In genomic region chr21:44334637-44335030, GRCh38 we compare ENCODE assay signal across 18 cellular contexts. TPM values are rescaled to one million over a fixed set of nuclear protein-coding genes. Genes with fewer than 3 reads are reported as not detected.
DNase-seq lines count a peak whose midpoint lies in the region; ATAC-seq and TF ChIP-seq lines count a peak whose summit lies in the region.
"Had no signal": no experiment of that assay in that cellular context is flagged by ENCODE, and none has a peak within 500 bp of the region (broad histone marks: within the 10 kb centered on the region; RNA-seq: fewer than 3 reads in every experiment).

No MANE protein-coding gene starts in this region.

- TF ChIP-seq RAD21 in IMR-90 (IDR thresholded peaks at IDR 0.05; ENCODE audit: low read length): no peak

- intact Hi-C loops in right cardiac atrium (cut with DNase I): no loop called here
- intact Hi-C loops in IMR-90 (cut with micrococcal nuclease): loop anchor here (10.0 kb wide), 1 partner anchor 150 kb away; no protein-coding TSS in a partner anchor

- H3K79me1 ChIP-seq in IMR-90 (ENCODE audit: low read depth in 1 of 2, low read length in 2 of 2) (peaks cover 0 to 8% of the 10 kb centered on the region in 2 experiments; a peak in 1 of 4 replicates), mesenchymal stem cell (replicated peaks; ENCODE audit: low read length, poor library complexity, severe bottlenecking) (peaks cover 2% of the 10 kb centered on the region)

- H3K27ac Mint-ChIP-seq in T-cell: no peak overlapping the region
- H3K27ac Mint-ChIP-seq: B cell; CD14-positive monocyte; CD8-positive, alpha-beta T cell had no signal

- 95% methylated on average over 8 of the region's 8 CpGs for WGBS in right cardiac atrium
- 96% methylated on average over 6 of the region's 8 CpGs; no CpG with 5 or more reads in 1 of the 2 experiments for WGBS in IMR-90 (ENCODE audit: extremely low coverage in 2 of 2, insufficient read length in 1 of 2), 2 experiments
- WGBS in mesenchymal stem cell: 97% methylated on average over 8 of the region's 8 CpGs

- ATAC-seq in right cardiac atrium (no peak), IMR-90 (ENCODE audit: low read depth) (no peak), T-cell (replicated peaks in 1 of 4) (no peak), HG03469 (IDR thresholded peaks at IDR 0.05; ENCODE audit: unreplicated experiment) (no peak)
- ATAC-seq: CD8-positive, alpha-beta T cell had no signal

- no peak overlapping the region for H2BK12ac ChIP-seq in mesenchymal stem cell (ENCODE audit: low read length in 2 of 2)

- H4K91ac ChIP-seq in IMR-90 (ENCODE audit: insufficient read depth, low read depth, low read length): no peak overlapping the region
- peak overlapping the region; percentile 47 for H4K91ac ChIP-seq in mesenchymal stem cell (ENCODE audit: low read length)

- H2AK5ac ChIP-seq in IMR-90 (ENCODE audit: low read depth, low read length) (no peak overlapping the region), mesenchymal stem cell (ENCODE audit: low read length, severe bottlenecking) (no peak overlapping the region)

- peaks cover 4% of the 10 kb centered on the region; the same call in 1 of the 2 replicates for H3K9me1 ChIP-seq in IMR-90 (ENCODE audit: insufficient read depth, low read length)

- POLR2A ChIA-PET in IMR-90 (lab: Charles Lee; ENCODE audit: unreplicated experiment) (no interaction called here), T-cell (lab: Charles Lee) (no interaction called here)

- no peaks in the 10 kb centered on the region for H3K27me3 Mint-ChIP-seq in T-cell
- H3K27me3 Mint-ChIP-seq: B cell had no signal

- H3K14ac ChIP-seq in IMR-90 (replicated peaks; ENCODE audit: low read depth, low read length) (no peak overlapping the region), mesenchymal stem cell (ENCODE audit: low read length in 2 of 2) (no peak overlapping the region)

- H3K9me3 Mint-ChIP-seq in T-cell: no peaks in the 10 kb centered on the region
- H3K9me3 Mint-ChIP-seq: CD14-positive monocyte; CD8-positive, alpha-beta T cell had no signal

- no peak overlapping the region for H3K4ac ChIP-seq in IMR-90 (ENCODE audit: low read depth, low read length)
- H3K4ac ChIP-seq in mesenchymal stem cell (ENCODE audit: low read depth in 1 of 2, low read length in 2 of 2): no peak overlapping the region

- peaks cover 5% of the 10 kb centered on the region for H3K4me1 ChIP-seq in right cardiac atrium (ENCODE audit: control insufficient read depth, insufficient read depth, low read length)
- peaks cover 0 to 13% of the 10 kb centered on the region in 2 donors for H3K4me1 ChIP-seq in right atrium auricular region
- H3K4me1 ChIP-seq in IMR-90 (ENCODE audit: control insufficient read depth, insufficient read depth, low read length): peaks cover 4% of the 10 kb centered on the region
- H3K4me1 ChIP-seq in mesenchymal stem cell (ENCODE audit: control insufficient read depth, insufficient read depth, low read depth, low read length): peaks cover 6% of the 10 kb centered on the region
- H3K4me1 ChIP-seq: HAP-1 had no signal

- H2AFZ ChIP-seq in IMR-90 (replicated peaks; ENCODE audit: low read length, poor library complexity): no peak overlapping the region
- no peak overlapping the region for H2AFZ ChIP-seq in mesenchymal stem cell (ENCODE audit: low read depth, low read length)

- H3K4me3 ChIP-seq in right cardiac atrium (ENCODE audit: low read length): no peak overlapping the region
- no peak overlapping the region for H3K4me3 ChIP-seq in right atrium auricular region
- H3K4me3 ChIP-seq in IMR-90 (ENCODE audit: insufficient read depth, low read depth, low read length): no peak overlapping the region
- H3K4me3 ChIP-seq in mesenchymal stem cell (ENCODE audit: insufficient read depth in 1 of 2, low read depth in 1 of 2, low read length in 2 of 2): no peak overlapping the region
- H3K4me3 ChIP-seq: HAP-1 had no signal

- no peak overlapping the region for H4K8ac ChIP-seq in IMR-90 (ENCODE audit: low read depth in 2 of 2, low read length in 2 of 2)
- no peak overlapping the region for H4K8ac ChIP-seq in mesenchymal stem cell (ENCODE audit: low read length)

- no peak overlapping the region for H2BK20ac ChIP-seq in IMR-90 (ENCODE audit: low read depth, low read length)

- H3K36me3 ChIP-seq in right atrium auricular region: peaks cover 23% of the 10 kb centered on the region
- H3K36me3 ChIP-seq in IMR-90 (ENCODE audit: control insufficient read depth, insufficient read depth, low read length): peaks cover 10% of the 10 kb centered on the region; the same call in 1 of the 2 replicates
- peaks cover 26 to 44% of the 10 kb centered on the region in 2 experiments for H3K36me3 ChIP-seq in mesenchymal stem cell (ENCODE audit: control insufficient read depth in 1 of 2, insufficient read depth in 2 of 2, low read depth in 1 of 2, low read length in 2 of 2)
- H3K36me3 ChIP-seq: HAP-1 had no signal

- no peak overlapping the region for H3K4me3 Mint-ChIP-seq in T-cell
- H3K4me3 Mint-ChIP-seq: B cell; CD14-positive monocyte; CD8-positive, alpha-beta T cell had no signal

- TF ChIP-seq CTCF in right atrium auricular region (IDR thresholded peaks at IDR 0.05) (no peak), IMR-90 (conservative IDR thresholded peaks at IDR 0.05; ENCODE audit: low read depth, low read length) (no peak)

- H3K4me1 Mint-ChIP-seq in T-cell: peaks cover 9 to 12% (median 12%) of the 10 kb centered on the region in 3 donors

- in situ Hi-C loops in IMR-90 (cut with MboI; ENCODE audit: low sequenced_read_pairs): no loop called here

- H3K56ac ChIP-seq in IMR-90 (ENCODE audit: extremely low read depth, insufficient read depth, low read length): no peak overlapping the region

- CTCF ChIA-PET in IMR-90 (lab: Yijun Ruan, JAX) (interaction anchor here (0.6 kb wide), 1 partner anchor 30 kb away, joined by 3 read pairs; no protein-coding TSS in a partner anchor), T-cell (lab: Charles Lee) (interaction anchor here in 1 of 2 donors (0.5 kb wide), 1 partner anchor 582 kb away, joined by 3 read pairs; no protein-coding TSS in a partner anchor)

- H4K5ac ChIP-seq in IMR-90 (ENCODE audit: low read depth, low read length): no peak overlapping the region

- H2BK15ac ChIP-seq in IMR-90 (ENCODE audit: low read depth, low read length) (no peak overlapping the region), mesenchymal stem cell (ENCODE audit: low read depth, poor library complexity, severe bottlenecking) (no peak overlapping the region)

- DNase-seq in right cardiac atrium: peak in 2 of 3 donors; percentile 46 to 54
- no peak for DNase-seq in right atrium auricular region (ENCODE audit: low spot score)
- no peak for DNase-seq in IMR-90
- no peak for DNase-seq in mesenchymal stem cell
- DNase-seq in hepatic stellate cell (ENCODE audit: low spot score): no peak
- no peak for DNase-seq in T-cell
- DNase-seq: CD8-positive, alpha-beta T cell; COR-L47; DMS153; DMS79 treated with DMSO at 0.1 percent for 48 hours; EL; GDM1; GOT3 had no signal

- H2BK5ac ChIP-seq in IMR-90 (ENCODE audit: low read depth, low read length, poor library complexity, severe bottlenecking) (no peak overlapping the region), mesenchymal stem cell (ENCODE audit: low read depth, low read length, poor library complexity, severe bottlenecking) (no peak overlapping the region)

- peaks cover 6% of the 10 kb centered on the region for H4K20me1 ChIP-seq in IMR-90 (ENCODE audit: insufficient read depth, low read length)

- H3K4me2 ChIP-seq in IMR-90 (ENCODE audit: low read depth, low read length): no peak overlapping the region
- H3K4me2 ChIP-seq in mesenchymal stem cell (ENCODE audit: low read length, poor library complexity, severe bottlenecking): no peak overlapping the region

- BruUV-seq in IMR-90 (replicated peaks; lab: Mats Ljungman, UMichigan): no TSS peak

- dilution Hi-C loops in IMR-90 (cut with HindIII; ENCODE audit: low sequenced_read_pairs, unreplicated experiment): no loop called here

- H2BK120ac ChIP-seq in IMR-90 (ENCODE audit: low read depth, low read length) (no peak overlapping the region), mesenchymal stem cell (ENCODE audit: low read depth, low read length) (no peak overlapping the region)

- peaks cover 9% of the 10 kb centered on the region for H3K36me3 Mint-ChIP-seq in T-cell

- no peak overlapping the region for H3K9ac ChIP-seq in IMR-90 (ENCODE audit: low read depth, low read length)
- no peak overlapping the region for H3K9ac ChIP-seq in mesenchymal stem cell (ENCODE audit: low read length)

- H3K27me3 ChIP-seq in right cardiac atrium (ENCODE audit: control insufficient read depth, insufficient read depth) (no peaks in the 10 kb centered on the region), right atrium auricular region (no peaks in the 10 kb centered on the region), IMR-90 (ENCODE audit: control insufficient read depth, insufficient read depth, low read length) (no peaks in the 10 kb centered on the region), mesenchymal stem cell (ENCODE audit: control insufficient read depth in 1 of 2, insufficient read depth in 1 of 2, low read length in 2 of 2) (no peaks in the 10 kb centered on the region)

- H3K9me3 ChIP-seq in right cardiac atrium (ENCODE audit: control insufficient read depth, low read length) (no peaks in the 10 kb centered on the region), right atrium auricular region (no peaks in the 10 kb centered on the region), IMR-90 (ENCODE audit: control insufficient read depth, insufficient read depth, low read length) (no peaks in the 10 kb centered on the region), mesenchymal stem cell (ENCODE audit: control insufficient read depth, low read length) (no peaks in the 10 kb centered on the region)
- H3K9me3 ChIP-seq: HAP-1 had no signal

- no peak for TF ChIP-seq POLR2A in IMR-90 (IDR thresholded peaks at IDR 0.05; ENCODE audit: low read depth, low read length)

- no peak overlapping the region for H3K23ac ChIP-seq in IMR-90 (ENCODE audit: low read depth, low read length)
- no peak overlapping the region for H3K23ac ChIP-seq in mesenchymal stem cell (ENCODE audit: low read length in 2 of 2)

- no peak overlapping the region for H3K27ac ChIP-seq in right cardiac atrium (ENCODE audit: low read length)
- no peak overlapping the region for H3K27ac ChIP-seq in right atrium auricular region
- H3K27ac ChIP-seq in IMR-90 (ENCODE audit: insufficient read depth, low read length): no peak overlapping the region
- no peak overlapping the region for H3K27ac ChIP-seq in mesenchymal stem cell (ENCODE audit: low read length, poor library complexity, severe bottlenecking)

- no peak overlapping the region for H3K18ac ChIP-seq in IMR-90 (ENCODE audit: low read depth, low read length)
- no peak overlapping the region for H3K18ac ChIP-seq in mesenchymal stem cell (ENCODE audit: low read depth in 1 of 2, low read length in 2 of 2)

- peak overlapping the region; percentile 29 for H2AK9ac ChIP-seq in IMR-90 (replicated peaks; ENCODE audit: low read depth, low read length, poor library complexity)

RNA-seq across cellular contexts. Expression of gene CFAP410, which starts 4.6 kb away (rescaled TPM):
- total RNA-seq in right cardiac atrium: 10 to 100 TPM; 13.2 to 19.8 (median 17.6) TPM
- 16.8 TPM for polyA plus RNA-seq in right cardiac atrium
- total RNA-seq in right atrium auricular region: 10 to 100 TPM; 21.4 to 23.2 TPM
- total RNA-seq in IMR-90 (2012; rRNA removed): 3.3 and 3.8 TPM in 2 replicates
- 10.3 and 12.4 TPM in 2 replicates for polyA plus RNA-seq in IMR-90 (2012; rRNA removed)
- 18.3 and 20.2 TPM in 2 replicates for polyA plus RNA-seq in IMR-90 (2012; cell fraction: cytosol; rRNA removed)
- 43.6 and 107 TPM in 2 replicates for polyA plus RNA-seq in IMR-90 (2012; cell fraction: nucleus; rRNA removed; ENCODE audit: low replicate concordance)
- 10.7 TPM for polyA plus RNA-seq in mesenchymal stem cell (2013, experiment 1 of 2)
- polyA plus RNA-seq in mesenchymal stem cell (2013, experiment 2 of 2): 9.1 TPM
- total RNA-seq in T-cell: 10 to 100 TPM; 58.8 to 72.1 (median 60.8) TPM

RNA-seq across cellular contexts. Expression of gene TRPM2, which starts 18.8 kb away (rescaled TPM):
- total RNA-seq in right cardiac atrium (1 to 10 TPM; 1.0 to 1.7 (median 1.4) TPM), right atrium auricular region (under 1 TPM; 0.75 to 0.89 TPM), IMR-90 (2012; rRNA removed) (not detected in 2 replicates), T-cell (1 to 10 TPM; 1.2 to 8.6 (median 3.6) TPM)
- polyA plus RNA-seq in right cardiac atrium (0.61 TPM), IMR-90 (2012; rRNA removed) (not detected in 2 replicates)
- not detected in 2 replicates for polyA plus RNA-seq in IMR-90 (2012; cell fraction: cytosol; rRNA removed)
- 0.05 TPM in 1 of 2 replicates, not detected in the other for polyA plus RNA-seq in IMR-90 (2012; cell fraction: nucleus; rRNA removed; ENCODE audit: low replicate concordance)
- 0.21 TPM for polyA plus RNA-seq in mesenchymal stem cell (2013, experiment 1 of 2)
- 0.23 TPM for polyA plus RNA-seq in mesenchymal stem cell (2013, experiment 2 of 2)

RNA-seq across cellular contexts. Expression of gene PFKL, which starts 34.8 kb away (rescaled TPM):
- total RNA-seq in right cardiac atrium (10 to 100 TPM; 43.2 to 54.9 (median 49.6) TPM), right atrium auricular region (10 to 100 TPM; 28.0 to 45.7 TPM), IMR-90 (2012; rRNA removed) (100 and 103 TPM in 2 replicates), T-cell (100 to 1,000 TPM; 125 to 200 (median 162) TPM)
- polyA plus RNA-seq in right cardiac atrium (42.8 TPM), IMR-90 (2012; rRNA removed) (126 and 131 TPM in 2 replicates)
- 121 and 205 TPM in 2 replicates for polyA plus RNA-seq in IMR-90 (2012; cell fraction: cytosol; rRNA removed)
- 315 and 685 TPM in 2 replicates for polyA plus RNA-seq in IMR-90 (2012; cell fraction: nucleus; rRNA removed; ENCODE audit: low replicate concordance)
- polyA plus RNA-seq in mesenchymal stem cell (2013, experiment 1 of 2): 61.3 TPM
- polyA plus RNA-seq in mesenchymal stem cell (2013, experiment 2 of 2): 59.9 TPM

RNA-seq across cellular contexts. Expression of gene AIRE, which starts 49.0 kb away (rescaled TPM):
- total RNA-seq in right cardiac atrium (under 1 TPM in 3 of 4 donors, not detected in 1; 0.11 to 0.14 (median 0.14) TPM), right atrium auricular region (not detected), IMR-90 (2012; rRNA removed) (not detected in 2 replicates), T-cell (1 to 10 TPM in 1 of 5 donors, under 1 TPM in 3, not detected in 1; 0.10 to 1.2 (median 0.47) TPM)
- polyA plus RNA-seq in right cardiac atrium (0.05 TPM), IMR-90 (2012; rRNA removed) (0.03 and 0.05 TPM in 2 replicates)
- polyA plus RNA-seq in IMR-90 (2012; cell fraction: cytosol; rRNA removed): not detected in 2 replicates
- 0.54 and 0.91 TPM in 2 replicates for polyA plus RNA-seq in IMR-90 (2012; cell fraction: nucleus; rRNA removed; ENCODE audit: low replicate concordance)
- polyA plus RNA-seq in mesenchymal stem cell (2013, experiment 1 of 2): 0.03 TPM
- 0.05 TPM for polyA plus RNA-seq in mesenchymal stem cell (2013, experiment 2 of 2)
- total RNA-seq: B cell; CD8-positive, alpha-beta T cell; HT1080 had no signal
- polyA plus RNA-seq: CD14-positive monocyte had no signal

Comparison
In these comparisons a context has a peak if more than half of its experiments do, and no peak if none do; other contexts are left out.
1. DNase-seq: peak in right cardiac atrium (2 of 3); none in right atrium auricular region (single experiment), IMR-90 (single experiment), mesenchymal stem cell (single experiment), hepatic stellate cell (single experiment) and T-cell (0 of 34).